In genomic region chr7:75914655-75915415, GRCh38 we compare ENCODE assay signal across 8 cellular contexts. TPM values are rescaled to one million over a fixed set of nuclear protein-coding genes. Genes with fewer than 3 reads are reported as not detected.
DNase-seq lines count a peak whose midpoint lies in the region; ATAC-seq, FAIRE-seq and TF ChIP-seq lines count a peak whose summit lies in the region.

Gene POR, plus strand, starts transcription at chr7:75915155. Its CDS starts 38,847 bp downstream, at chr7:75954002.

- in situ Hi-C loops in ACHN (cut with HindIII; ENCODE audit: low pct_ligation_motif_present, low pct_unique_long_range_greater_than_20kb, low sequenced_read_pairs), result no loop called here

- peak; percentile 72 for TF ChIP-seq POLR2A in breast epithelium (IDR thresholded peaks at IDR 0.05)

- H3K4me3 ChIP-seq in WERI-Rb-1 (ENCODE audit: low read depth, low read length) (peak within 1 kb of the TSS; percentile 91), breast epithelium (peak within 1 kb of the TSS; percentile 98 to 99 (median 98)), small intestine (ENCODE audit: low read depth in 1 of 2, low read length in 2 of 2) (peak within 1 kb of the TSS; percentile 77 to 83)

- DNase-seq in ACHN (peak; percentile 96), NCI-H2196 (lab: John Stamatoyannopoulos, UW; ENCODE audit: unreplicated experiment) (peak; percentile 94), WERI-Rb-1 (peak; percentile 92), breast epithelium (ENCODE audit: low spot score in 2 of 2) (peak; percentile 92 to 95), iPS-NIHi11 (ENCODE audit: low spot score) (peak; percentile 99), small intestine (peak; percentile 93)

- no peaks in the 10 kb centered on the region for H3K4me1 ChIP-seq in breast epithelium
- H3K4me1 ChIP-seq in small intestine (ENCODE audit: control insufficient read depth in 2 of 2, insufficient read depth in 1 of 2, low read depth in 1 of 2, low read length in 1 of 2), result no peaks in the 10 kb centered on the region

- ATAC-seq in GM18870 (IDR thresholded peaks at IDR 0.05; ENCODE audit: unreplicated experiment), result peak; percentile 65
- peak; percentile 85 for ATAC-seq in HG03108 (IDR thresholded peaks at IDR 0.05; ENCODE audit: unreplicated experiment)

- no peak for FAIRE-seq in small intestine (lab: Jason Lieb, UNC)

- H3K9me3 ChIP-seq in WERI-Rb-1 (ENCODE audit: severe bottlenecking) (no peaks in the 10 kb centered on the region), breast epithelium (no peaks in the 10 kb centered on the region), small intestine (ENCODE audit: control insufficient read depth, low read depth) (no peaks in the 10 kb centered on the region)

- H3K27me3 ChIP-seq in WERI-Rb-1 (ENCODE audit: insufficient read depth, low read depth, severe bottlenecking), result no peaks in the 10 kb centered on the region
- no peaks in the 10 kb centered on the region for H3K27me3 ChIP-seq in breast epithelium
- H3K27me3 ChIP-seq in small intestine (ENCODE audit: control insufficient read depth in 2 of 2, insufficient read depth in 2 of 2, low read length in 2 of 2), result no peaks in the 10 kb centered on the region

- H3K27ac ChIP-seq in WERI-Rb-1 (peak within 1 kb of the TSS; percentile 60), breast epithelium (peak within 1 kb of the TSS; percentile 91), small intestine (ENCODE audit: low read depth in 1 of 2, low read length in 1 of 2) (peak within 1 kb of the TSS; percentile 97)

- WGBS in small intestine, 3 donors, result 0% methylated on average over 47 to 82 of the region's 82 CpGs

- TF ChIP-seq CTCF in WERI-Rb-1 (IDR thresholded peaks at IDR 0.05; ENCODE audit: low read depth, low read length) (no peak), breast epithelium (IDR thresholded peaks at IDR 0.05) (peak in 2 of 3 donors; percentile 17 to 24)

- intact Hi-C loops in breast epithelium (cut with DNase I; ENCODE audit: low total_unique reads), result no loop called here

- H3K36me3 ChIP-seq in WERI-Rb-1 (no peaks in the 10 kb centered on the region), breast epithelium (no peaks in the 10 kb centered on the region), small intestine (ENCODE audit: control insufficient read depth in 2 of 2, insufficient read depth in 2 of 2, low read length in 2 of 2) (no peaks in the 10 kb centered on the region)

RNA-seq across cellular contexts. Expression of gene POR, which starts in this region (rescaled TPM):
- total RNA-seq in breast epithelium, result 100 to 1,000 TPM in 1 of 3 donors, 10 to 100 TPM in 2; 62.1 to 123 (median 87.7) TPM
- polyA plus RNA-seq in small intestine, result 100 to 1,000 TPM; 148 to 461 (median 376) TPM

Comparison
In these comparisons a context has a peak if more than half of its experiments do, and no peak if none do; other contexts are left out.
1. Peak in every context shown above with its lines: DNase-seq, ATAC-seq, H3K4me3 ChIP-seq and H3K27ac ChIP-seq.